Comparison of ENCODE assay signal across 18 cellular contexts in the genomic region with DNA sequence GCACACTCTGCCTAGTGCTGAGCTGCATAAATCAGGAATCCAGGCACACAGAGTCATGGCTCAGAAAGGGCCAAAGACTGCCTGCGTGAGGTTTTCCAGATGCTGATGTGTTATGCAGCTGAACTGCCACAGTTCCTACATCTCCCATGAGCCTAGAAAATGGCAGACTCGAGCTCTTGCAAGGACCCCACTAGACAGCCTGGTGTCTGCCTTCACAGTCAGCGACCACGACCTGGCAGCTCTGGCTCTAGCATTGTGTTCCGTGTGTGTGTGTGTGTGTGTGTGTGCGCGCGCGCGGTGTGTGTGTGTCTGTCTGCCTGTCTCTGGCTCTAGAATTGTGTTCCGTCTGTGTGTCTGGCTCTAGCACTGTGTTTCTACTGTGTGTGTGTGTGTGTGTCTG.
DNase-seq lines count a peak whose midpoint lies in the region; ATAC-seq, FAIRE-seq and TF ChIP-seq lines count a peak whose summit lies in the region.
"Had no signal": no experiment of that assay in that cellular context is flagged by ENCODE, and none has a peak within 500 bp of the region (broad histone marks: within the 10 kb centered on the region; RNA-seq: fewer than 3 reads in every experiment).

No MANE protein-coding gene starts in this region.

- peaks cover 40% of the 10 kb centered on the region for H3K9me3 Mint-ChIP-seq in mesothelial cell of epicardium

- H3K79me2 ChIP-seq in GM12878 (ENCODE audit: control insufficient read depth, insufficient read depth, low read length), result no peaks in the 10 kb centered on the region

- H3K4me2 ChIP-seq in GM12878 (ENCODE audit: control insufficient read depth, insufficient read depth), result no peak overlapping the region

- POLR2A ChIA-PET in GM12878 (lab: Charles Lee), result no interaction called here

- peak overlapping the region; percentile 94 for H3K4me3 Mint-ChIP-seq in mesothelial cell of epicardium
- H3K4me3 Mint-ChIP-seq: activated naive CD8-positive, alpha-beta T cell treated with anti-CD3 and anti-CD28 coated beads for 36 hours; stimulated activated effector memory CD8-positive, alpha-beta T cell treated with anti-CD3 and anti-CD28 coated beads, Interleukin-12 subunit alpha, Interleukin-12 subunit beta, amount 100 ng/mL, for 72 hours had no signal

- H3K27me3 Mint-ChIP-seq in mesothelial cell of epicardium (ENCODE audit: low read depth), result no peaks in the 10 kb centered on the region

- no peak overlapping the region for H3K9ac ChIP-seq in GM12878 (ENCODE audit: control insufficient read depth, insufficient read depth, low read length)
- H3K9ac ChIP-seq: KMS-11 had no signal

- H2AFZ ChIP-seq in GM12878 (ENCODE audit: control insufficient read depth, low read depth, low read length), result no peak overlapping the region

- TF ChIP-seq EP300 in GM12878 (IDR thresholded peaks at IDR 0.05; ENCODE audit: borderline replicate concordance in 1 of 2, control insufficient read depth in 1 of 2, low read depth in 2 of 2, low read length in 2 of 2), result no peak

- no peaks in the 10 kb centered on the region for H4K20me1 ChIP-seq in GM12878 (ENCODE audit: control insufficient read depth, insufficient read depth)

- H3K36me3 Mint-ChIP-seq in mesothelial cell of epicardium, result peaks cover 23% of the 10 kb centered on the region
- H3K36me3 Mint-ChIP-seq: activated naive CD8-positive, alpha-beta T cell treated with anti-CD3 and anti-CD28 coated beads for 36 hours; stimulated activated effector memory CD8-positive, alpha-beta T cell treated with anti-CD3 and anti-CD28 coated beads, Interleukin-12 subunit alpha, Interleukin-12 subunit beta, amount 100 ng/mL, for 72 hours had no signal

- SMC1A ChIA-PET in GM12878 (lab: Charles Lee; ENCODE audit: uncharacterized antibody, unreplicated experiment), result interaction anchor here (0.6 kb wide), 1 partner anchor 10 kb away, joined by 3 read pairs; no protein-coding TSS in a partner anchor

- H3K9me3 ChIP-seq in GM12878 (replicated peaks; ENCODE audit: control insufficient read depth, insufficient read depth, low read length), result no peaks in the 10 kb centered on the region; the same call in 2 of the 3 replicates
- H3K9me3 ChIP-seq: breast epithelium, Caco-2, upper lobe of right lung had no signal

- TF ChIP-seq CTCF in GM12878 (IDR thresholded peaks at IDR 0.05 in 2 of 3, conservative IDR thresholded peaks at IDR 0.05 in 1 of 3; ENCODE audit: control insufficient read depth in 2 of 3, extremely low read depth in 1 of 3, insufficient read depth in 1 of 3, low read depth in 3 of 3, low read length in 3 of 3) (no peak), mesothelial cell of epicardium (IDR thresholded peaks at IDR 0.05; ENCODE audit: unreplicated experiment) (no peak)

- ATAC-seq in left ventricle myocardium superior (peak; percentile 17), left cardiac atrium (no peak), GM12878 (peak; percentile 26), GM18505 (IDR thresholded peaks at IDR 0.05; ENCODE audit: unreplicated experiment) (no peak)
- ATAC-seq: stimulated activated effector memory CD8-positive, alpha-beta T cell treated with anti-CD3 and anti-CD28 coated beads, Interleukin-12 subunit alpha, Interleukin-12 subunit beta, amount 100 ng/mL, for 72 hours; upper lobe of right lung had no signal

- in situ Hi-C loops in GM12878 (cut with MboI), result no loop called here

- FAIRE-seq in GM12878 (lab: Jason Lieb, UNC), result no peak
- no peak for FAIRE-seq in frontal cortex (lab: Jason Lieb, UNC)
- FAIRE-seq: TTC549 had no signal

- DNase-seq in left ventricle myocardium superior, result no peak
- no peak for DNase-seq in left cardiac atrium
- DNase-seq in GM12878 (ENCODE audit: low read depth, low spot score), result no peak
- DNase-seq in mesothelial cell of epicardium (ENCODE audit: low spot score in 2 of 2, unreplicated experiment in 2 of 2), result no peak
- no peak for DNase-seq in NCI-H510A (lab: John Stamatoyannopoulos, UW)
- no peak for DNase-seq in frontal cortex (ENCODE audit: low spot score in 2 of 2)
- DNase-seq in SKM-1 treated with dmso at 0.1 percent for 144 hours (lab: John Stamatoyannopoulos, UW; ENCODE audit: unreplicated experiment), result no peak
- DNase-seq: activated naive CD8-positive, alpha-beta T cell treated with anti-CD3 and anti-CD28 coated beads for 36 hours; activated T-cell treated with anti-CD3 and anti-CD28 coated beads, Interleukin-2, amount 50 U/mL, for 48 hours; Caco-2; GDM1; upper lobe of right lung had no signal

- no peak for TF ChIP-seq POLR2A in GM12878 (IDR thresholded peaks at IDR 0.05; ENCODE audit: low read depth, low read length)
- no peak for TF ChIP-seq POLR2A in GM18505 (IDR thresholded peaks at IDR 0.05; ENCODE audit: borderline replicate concordance, extremely low read depth, insufficient read depth, insufficient read length)

- no peak overlapping the region for H3K4me3 ChIP-seq in GM12878
- H3K4me3 ChIP-seq: breast epithelium, skin epidermis, upper lobe of right lung had no signal

- H3K36me3 ChIP-seq in GM12878 (ENCODE audit: control insufficient read depth in 2 of 2, insufficient read depth in 2 of 2, low read length in 1 of 2), result no peaks in the 10 kb centered on the region
- H3K36me3 ChIP-seq: breast epithelium, upper lobe of right lung had no signal

- no TSS peak for BruUV-seq in GM12878 (replicated peaks; lab: Mats Ljungman, UMichigan)

- no peaks in the 10 kb centered on the region; a peak in 1 of 4 replicates for H3K27me3 ChIP-seq in GM12878 (replicated peaks in 1 of 2; ENCODE audit: control insufficient read depth in 2 of 2, insufficient read depth in 2 of 2, low read length in 1 of 2)
- H3K27me3 ChIP-seq: upper lobe of right lung had no signal

- no peak for TF ChIP-seq RAD21 in GM12878 (IDR thresholded peaks at IDR 0.05; ENCODE audit: insufficient read depth, low read depth, low read length)

- H3K4me1 ChIP-seq in GM12878 (ENCODE audit: control insufficient read depth, insufficient read depth, low read length), result no peaks in the 10 kb centered on the region
- H3K4me1 ChIP-seq: breast epithelium, Caco-2, upper lobe of right lung had no signal

- H3K27ac Mint-ChIP-seq in mesothelial cell of epicardium, result peak overlapping the region; percentile 36
- H3K27ac Mint-ChIP-seq: activated naive CD8-positive, alpha-beta T cell treated with anti-CD3 and anti-CD28 coated beads for 36 hours; stimulated activated effector memory CD8-positive, alpha-beta T cell treated with anti-CD3 and anti-CD28 coated beads, Interleukin-12 subunit alpha, Interleukin-12 subunit beta, amount 100 ng/mL, for 72 hours had no signal

- intact Hi-C loops in left ventricle myocardium superior (cut with micrococcal nuclease) (no loop called here), left cardiac atrium (cut with DNase I) (no loop called here), GM12878 (cut with micrococcal nuclease; ENCODE audit: unreplicated experiment) (no loop called here)

- H3K27ac ChIP-seq in GM12878 (ENCODE audit: control insufficient read depth, insufficient read depth), result no peak overlapping the region
- H3K27ac ChIP-seq: breast epithelium, KMS-11, skin epidermis, upper lobe of right lung had no signal

- WGBS in GM12878 (ENCODE audit: insufficient coverage, insufficient replicate concordance, low lambda C conversion rate, missing lambda C conversion rate), result 64% methylated on average over 11 of the region's 11 CpGs

- peaks cover 21% of the 10 kb centered on the region for H3K4me1 Mint-ChIP-seq in mesothelial cell of epicardium
- H3K4me1 Mint-ChIP-seq: activated naive CD8-positive, alpha-beta T cell treated with anti-CD3 and anti-CD28 coated beads for 36 hours; stimulated activated effector memory CD8-positive, alpha-beta T cell treated with anti-CD3 and anti-CD28 coated beads, Interleukin-12 subunit alpha, Interleukin-12 subunit beta, amount 100 ng/mL, for 72 hours had no signal

- CTCF ChIA-PET in GM12878 (lab: Yijun Ruan, JAX), result no interaction called here

- RAD21 ChIA-PET in GM12878 (lab: Charles Lee; ENCODE audit: unreplicated experiment), result interaction anchor here (1.2 kb wide), 1 partner anchor 27 kb away, joined by 4 read pairs; no protein-coding TSS in a partner anchor

TF ChIP-seq in GM12878, 131 proteins besides CTCF, POLR2A, EP300 and RAD21 (continues in another document):
- TF ChIP-seq, protein P1, sequence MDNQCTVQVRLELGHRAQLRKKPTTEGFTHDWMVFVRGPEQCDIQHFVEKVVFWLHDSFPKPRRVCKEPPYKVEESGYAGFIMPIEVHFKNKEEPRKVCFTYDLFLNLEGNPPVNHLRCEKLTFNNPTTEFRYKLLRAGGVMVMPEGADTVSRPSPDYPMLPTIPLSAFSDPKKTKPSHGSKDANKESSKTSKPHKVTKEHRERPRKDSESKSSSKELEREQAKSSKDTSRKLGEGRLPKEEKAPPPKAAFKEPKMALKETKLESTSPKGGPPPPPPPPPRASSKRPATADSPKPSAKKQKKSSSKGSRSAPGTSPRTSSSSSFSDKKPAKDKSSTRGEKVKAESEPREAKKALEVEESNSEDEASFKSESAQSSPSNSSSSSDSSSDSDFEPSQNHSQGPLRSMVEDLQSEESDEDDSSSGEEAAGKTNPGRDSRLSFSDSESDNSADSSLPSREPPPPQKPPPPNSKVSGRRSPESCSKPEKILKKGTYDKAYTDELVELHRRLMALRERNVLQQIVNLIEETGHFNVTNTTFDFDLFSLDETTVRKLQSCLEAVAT (IDR thresholded peaks at IDR 0.05), result peak; percentile 93
- TF ChIP-seq, protein P2, sequence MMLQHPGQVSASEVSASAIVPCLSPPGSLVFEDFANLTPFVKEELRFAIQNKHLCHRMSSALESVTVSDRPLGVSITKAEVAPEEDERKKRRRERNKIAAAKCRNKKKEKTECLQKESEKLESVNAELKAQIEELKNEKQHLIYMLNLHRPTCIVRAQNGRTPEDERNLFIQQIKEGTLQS (IDR thresholded peaks at IDR 0.05; ENCODE audit: borderline replicate concordance, extremely low read depth, low read depth, low read length), result no peak
- no peak for TF ChIP-seq FOXM1 (IDR thresholded peaks at IDR 0.05; ENCODE audit: low read depth, low read length)
- TF ChIP-seq SRF (IDR thresholded peaks at IDR 0.05; ENCODE audit: low read depth in 2 of 2, low read length in 2 of 2), result no peak
- TF ChIP-seq CBX3 (IDR thresholded peaks at IDR 0.05; ENCODE audit: borderline replicate concordance, low read depth), result no peak
- TF ChIP-seq SPI1 (IDR thresholded peaks at IDR 0.05; ENCODE audit: borderline replicate concordance, insufficient read depth, low read depth, low read length), result no peak

Comparison
In these comparisons a context has a peak if more than half of its experiments do, and no peak if none do; other contexts are left out.
1. ATAC-seq: peak in left ventricle myocardium superior (single experiment) and GM12878 (single experiment); none in left cardiac atrium (0 of 2) and GM18505 (single experiment).